ENCODE assay signal across 1 cellular context in the genomic region with DNA sequence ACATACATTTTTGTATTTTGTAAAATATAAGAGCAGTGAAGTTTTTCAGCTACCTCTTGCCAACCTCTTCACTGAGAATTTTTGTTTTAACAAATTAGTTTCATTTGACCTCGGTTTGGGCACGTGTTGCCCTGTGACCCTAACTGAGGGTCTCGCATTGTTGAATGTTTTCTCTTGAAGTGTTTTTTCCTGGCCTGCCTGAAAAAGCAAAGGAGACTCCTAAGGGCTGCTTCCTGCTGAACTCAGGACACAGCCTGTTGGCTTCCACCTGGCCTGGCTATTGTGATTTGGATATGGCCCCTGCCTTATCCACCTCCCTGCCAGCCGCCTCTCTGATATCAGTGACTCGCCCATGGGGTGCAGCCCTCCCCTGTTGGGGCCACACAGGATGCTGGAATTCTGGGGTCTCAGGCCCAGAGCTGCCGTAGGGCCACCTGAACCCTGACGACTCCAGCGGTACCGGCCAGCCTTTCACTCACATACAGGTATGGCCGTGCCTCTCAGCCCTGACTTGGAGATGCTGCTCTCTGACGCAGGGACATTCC.
TF ChIP-seq lines count a peak whose summit lies in the region.

No MANE protein-coding gene starts in this region.

TF ChIP-seq in WTC11, 78 proteins besides CTCF, POLR2A, EP300 and RAD21 (continued from another document):
- TF ChIP-seq, protein P1, sequence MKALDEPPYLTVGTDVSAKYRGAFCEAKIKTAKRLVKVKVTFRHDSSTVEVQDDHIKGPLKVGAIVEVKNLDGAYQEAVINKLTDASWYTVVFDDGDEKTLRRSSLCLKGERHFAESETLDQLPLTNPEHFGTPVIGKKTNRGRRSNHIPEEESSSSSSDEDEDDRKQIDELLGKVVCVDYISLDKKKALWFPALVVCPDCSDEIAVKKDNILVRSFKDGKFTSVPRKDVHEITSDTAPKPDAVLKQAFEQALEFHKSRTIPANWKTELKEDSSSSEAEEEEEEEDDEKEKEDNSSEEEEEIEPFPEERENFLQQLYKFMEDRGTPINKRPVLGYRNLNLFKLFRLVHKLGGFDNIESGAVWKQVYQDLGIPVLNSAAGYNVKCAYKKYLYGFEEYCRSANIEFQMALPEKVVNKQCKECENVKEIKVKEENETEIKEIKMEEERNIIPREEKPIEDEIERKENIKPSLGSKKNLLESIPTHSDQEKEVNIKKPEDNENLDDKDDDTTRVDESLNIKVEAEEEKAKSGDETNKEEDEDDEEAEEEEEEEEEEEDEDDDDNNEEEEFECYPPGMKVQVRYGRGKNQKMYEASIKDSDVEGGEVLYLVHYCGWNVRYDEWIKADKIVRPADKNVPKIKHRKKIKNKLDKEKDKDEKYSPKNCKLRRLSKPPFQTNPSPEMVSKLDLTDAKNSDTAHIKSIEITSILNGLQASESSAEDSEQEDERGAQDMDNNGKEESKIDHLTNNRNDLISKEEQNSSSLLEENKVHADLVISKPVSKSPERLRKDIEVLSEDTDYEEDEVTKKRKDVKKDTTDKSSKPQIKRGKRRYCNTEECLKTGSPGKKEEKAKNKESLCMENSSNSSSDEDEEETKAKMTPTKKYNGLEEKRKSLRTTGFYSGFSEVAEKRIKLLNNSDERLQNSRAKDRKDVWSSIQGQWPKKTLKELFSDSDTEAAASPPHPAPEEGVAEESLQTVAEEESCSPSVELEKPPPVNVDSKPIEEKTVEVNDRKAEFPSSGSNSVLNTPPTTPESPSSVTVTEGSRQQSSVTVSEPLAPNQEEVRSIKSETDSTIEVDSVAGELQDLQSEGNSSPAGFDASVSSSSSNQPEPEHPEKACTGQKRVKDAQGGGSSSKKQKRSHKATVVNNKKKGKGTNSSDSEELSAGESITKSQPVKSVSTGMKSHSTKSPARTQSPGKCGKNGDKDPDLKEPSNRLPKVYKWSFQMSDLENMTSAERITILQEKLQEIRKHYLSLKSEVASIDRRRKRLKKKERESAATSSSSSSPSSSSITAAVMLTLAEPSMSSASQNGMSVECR (CRISPR knock-in tag; IDR thresholded peaks at IDR 0.05; ENCODE audit: borderline replicate concordance) = no peak
- TF ChIP-seq, protein P2, sequence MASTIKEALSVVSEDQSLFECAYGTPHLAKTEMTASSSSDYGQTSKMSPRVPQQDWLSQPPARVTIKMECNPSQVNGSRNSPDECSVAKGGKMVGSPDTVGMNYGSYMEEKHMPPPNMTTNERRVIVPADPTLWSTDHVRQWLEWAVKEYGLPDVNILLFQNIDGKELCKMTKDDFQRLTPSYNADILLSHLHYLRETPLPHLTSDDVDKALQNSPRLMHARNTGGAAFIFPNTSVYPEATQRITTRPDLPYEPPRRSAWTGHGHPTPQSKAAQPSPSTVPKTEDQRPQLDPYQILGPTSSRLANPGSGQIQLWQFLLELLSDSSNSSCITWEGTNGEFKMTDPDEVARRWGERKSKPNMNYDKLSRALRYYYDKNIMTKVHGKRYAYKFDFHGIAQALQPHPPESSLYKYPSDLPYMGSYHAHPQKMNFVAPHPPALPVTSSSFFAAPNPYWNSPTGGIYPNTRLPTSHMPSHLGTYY (CRISPR knock-in tag; IDR thresholded peaks at IDR 0.05) = no peak
- no peak for TF ChIP-seq JAZF1 (CRISPR knock-in tag; IDR thresholded peaks at IDR 0.05)
- TF ChIP-seq NR2C2 (CRISPR knock-in tag; IDR thresholded peaks at IDR 0.05) = no peak
- TF ChIP-seq PREB (CRISPR knock-in tag; IDR thresholded peaks at IDR 0.05; ENCODE audit: borderline replicate concordance) = no peak
- TF ChIP-seq E2F4 (CRISPR knock-in tag; IDR thresholded peaks at IDR 0.05; ENCODE audit: borderline replicate concordance, low read depth) = no peak
